Comparison of ENCODE assay signal across 9 cellular contexts in the genomic region with DNA sequence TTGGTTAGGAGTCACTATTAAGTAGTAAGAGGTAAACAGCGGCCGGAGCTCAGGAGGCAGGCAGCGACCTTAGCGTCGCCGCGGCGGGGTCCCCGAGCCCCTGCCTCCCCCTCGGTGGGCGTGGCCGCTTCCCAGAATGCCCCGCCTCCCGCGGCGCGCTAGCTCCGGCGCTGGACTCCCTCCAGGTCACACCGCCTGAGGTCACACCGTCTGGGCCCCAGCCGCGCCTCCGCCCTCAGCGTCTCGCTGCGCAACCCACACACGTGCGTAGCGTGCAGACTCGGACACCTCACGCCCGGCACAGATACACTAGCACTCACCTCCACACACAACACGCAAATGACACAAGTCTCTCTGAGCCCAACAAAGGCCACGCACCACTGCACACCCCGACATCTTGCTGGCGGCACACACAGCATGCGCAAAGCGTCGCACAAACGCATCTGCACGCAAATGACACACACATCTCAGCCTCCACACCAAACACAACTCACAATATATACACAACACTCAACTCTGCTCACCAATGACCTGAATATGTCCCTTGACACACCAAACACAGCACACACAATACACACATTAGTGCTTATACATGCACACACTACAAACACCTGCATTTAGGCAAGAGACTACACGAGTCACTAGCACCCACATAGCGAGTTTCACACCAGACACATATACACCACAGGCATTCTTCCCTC. TPM values are rescaled to one million over a fixed set of nuclear protein-coding genes. Genes with fewer than 3 reads are reported as not detected.
A peak's percentile ranks its signal among the peaks of the same experiment; 100 is the strongest.
DNase-seq lines count a peak whose midpoint lies in the region; ATAC-seq, FAIRE-seq and TF ChIP-seq lines count a peak whose summit lies in the region.
"Had no signal": no experiment of that assay in that cellular context is flagged by ENCODE, and none has a peak within 500 bp of the region (broad histone marks: within the 10 kb centered on the region; RNA-seq: fewer than 3 reads in every experiment).

No MANE protein-coding gene starts in this region.

- no peaks in the 10 kb centered on the region for H3K4me1 ChIP-seq in gastrocnemius medialis

- peak; percentile 9 for FAIRE-seq in HTR-8/SVneo (lab: Jason Lieb, UNC)

- no peaks in the 10 kb centered on the region for H3K9me3 ChIP-seq in gastrocnemius medialis
- H3K9me3 ChIP-seq in WERI-Rb-1 (ENCODE audit: severe bottlenecking), result no peaks in the 10 kb centered on the region

- peaks cover 9% of the 10 kb centered on the region for H3K4me1 Mint-ChIP-seq in T-helper 2 cell treated with Interferon-gamma antibody and Interleukin-4, amounts not matched to agents 5 μg/mL and 100 μg/mL, for 36 hours (ENCODE audit: low read depth)

- H3K4me3 Mint-ChIP-seq in T-helper 2 cell treated with Interferon-gamma antibody and Interleukin-4, amounts not matched to agents 5 μg/mL and 100 μg/mL, for 36 hours, result no peak overlapping the region
- H3K4me3 Mint-ChIP-seq: nephron had no signal

- no peaks in the 10 kb centered on the region for H3K9me3 Mint-ChIP-seq in T-helper 2 cell treated with Interferon-gamma antibody and Interleukin-4, amounts not matched to agents 5 μg/mL and 100 μg/mL, for 36 hours
- H3K9me3 Mint-ChIP-seq: nephron had no signal

- in situ Hi-C loops in gastrocnemius medialis (cut with MboI; ENCODE audit: low sequenced_read_pairs in 4 of 4) (no loop called here), G401 (cut with HindIII; ENCODE audit: low sequenced_read_pairs) (no loop called here)

- H3K4me3 ChIP-seq in gastrocnemius medialis (peak overlapping the region; percentile 16 to 34 (median 16)), WERI-Rb-1 (ENCODE audit: low read depth, low read length) (no peak overlapping the region)

- no peak for DNase-seq in HTR-8/SVneo (ENCODE audit: insufficient read length, low spot score)
- DNase-seq in ecto neural progenitor cell (ENCODE audit: low spot score), result peak; percentile 85
- DNase-seq in islet precursor cell, result peak; percentile 76
- DNase-seq in gastrocnemius medialis, result peak; percentile 26 to 55
- no peak for DNase-seq in G401 (ENCODE audit: low spot score)
- no peak for DNase-seq in OCI-M2 (lab: John Stamatoyannopoulos, UW; ENCODE audit: unreplicated experiment)
- DNase-seq in T-helper 2 cell treated with Interferon-gamma antibody and Interleukin-4, amounts not matched to agents 5 μg/mL and 100 μg/mL, for 36 hours (ENCODE audit: low spot score), result no peak
- no peak for DNase-seq in WERI-Rb-1

- peaks cover 37% of the 10 kb centered on the region for H3K27me3 Mint-ChIP-seq in T-helper 2 cell treated with Interferon-gamma antibody and Interleukin-4, amounts not matched to agents 5 μg/mL and 100 μg/mL, for 36 hours (ENCODE audit: low read depth)

- peaks cover 0 to 7% (median 0%) of the 10 kb centered on the region in 3 donors for H3K27me3 ChIP-seq in gastrocnemius medialis
- H3K27me3 ChIP-seq in WERI-Rb-1 (ENCODE audit: insufficient read depth, low read depth, severe bottlenecking), result no peaks in the 10 kb centered on the region

- no peak for TF ChIP-seq CTCF in gastrocnemius medialis (IDR thresholded peaks at IDR 0.05 in 4 of 5, conservative IDR thresholded peaks at IDR 0.05 in 1 of 5)
- TF ChIP-seq CTCF in WERI-Rb-1 (IDR thresholded peaks at IDR 0.05; ENCODE audit: low read depth, low read length), result no peak

- ATAC-seq in gastrocnemius medialis, result peak in 1 of 2 donors; percentile 48

- TF ChIP-seq POLR2A in gastrocnemius medialis (IDR thresholded peaks at IDR 0.05), result no peak

- intact Hi-C loops in gastrocnemius medialis (cut with DNase I; ENCODE audit: low total_unique reads), result no loop called here

- no peaks in the 10 kb centered on the region for H3K36me3 ChIP-seq in gastrocnemius medialis
- no peaks in the 10 kb centered on the region for H3K36me3 ChIP-seq in WERI-Rb-1

- H3K27ac ChIP-seq in gastrocnemius medialis (no peak overlapping the region), WERI-Rb-1 (no peak overlapping the region)

- H3K27ac Mint-ChIP-seq in T-helper 2 cell treated with Interferon-gamma antibody and Interleukin-4, amounts not matched to agents 5 μg/mL and 100 μg/mL, for 36 hours, result no peak overlapping the region
- H3K27ac Mint-ChIP-seq: nephron had no signal

- no peaks in the 10 kb centered on the region for H3K36me3 Mint-ChIP-seq in T-helper 2 cell treated with Interferon-gamma antibody and Interleukin-4, amounts not matched to agents 5 μg/mL and 100 μg/mL, for 36 hours (ENCODE audit: low read depth)

RNA-seq across cellular contexts. Expression of gene CDKN1A, which starts 17.6 kb away (rescaled TPM):
- 100 to 1,000 TPM; 110 to 346 (median 260) TPM for total RNA-seq in gastrocnemius medialis
- 105 and 117 TPM in 2 replicates for total RNA-seq in G401 (2014; rRNA removed; shearing (Covaris generic))

RNA-seq across cellular contexts. Expression of gene RAB44, which starts 36.7 kb away (rescaled TPM):
- under 1 TPM in 1 of 4 donors, not detected in 3; 0.09 TPM for total RNA-seq in gastrocnemius medialis
- 0.06 TPM in 1 of 2 replicates, not detected in the other for total RNA-seq in G401 (2014; rRNA removed; shearing (Covaris generic))

Comparison
In these comparisons a context has a peak if more than half of its experiments do, and no peak if none do; other contexts are left out.
1. DNase-seq: peak in ecto neural progenitor cell (single experiment), islet precursor cell (single experiment) and gastrocnemius medialis (2 of 2); none in HTR-8/SVneo (single experiment), G401 (single experiment), OCI-M2 (single experiment), T-helper 2 cell treated with Interferon-gamma antibody and Interleukin-4, amounts not matched to agents 5 μg/mL and 100 μg/mL, for 36 hours (single experiment) and WERI-Rb-1 (single experiment).